9 cellular contexts compared by ENCODE assay signal in the genomic region with DNA sequence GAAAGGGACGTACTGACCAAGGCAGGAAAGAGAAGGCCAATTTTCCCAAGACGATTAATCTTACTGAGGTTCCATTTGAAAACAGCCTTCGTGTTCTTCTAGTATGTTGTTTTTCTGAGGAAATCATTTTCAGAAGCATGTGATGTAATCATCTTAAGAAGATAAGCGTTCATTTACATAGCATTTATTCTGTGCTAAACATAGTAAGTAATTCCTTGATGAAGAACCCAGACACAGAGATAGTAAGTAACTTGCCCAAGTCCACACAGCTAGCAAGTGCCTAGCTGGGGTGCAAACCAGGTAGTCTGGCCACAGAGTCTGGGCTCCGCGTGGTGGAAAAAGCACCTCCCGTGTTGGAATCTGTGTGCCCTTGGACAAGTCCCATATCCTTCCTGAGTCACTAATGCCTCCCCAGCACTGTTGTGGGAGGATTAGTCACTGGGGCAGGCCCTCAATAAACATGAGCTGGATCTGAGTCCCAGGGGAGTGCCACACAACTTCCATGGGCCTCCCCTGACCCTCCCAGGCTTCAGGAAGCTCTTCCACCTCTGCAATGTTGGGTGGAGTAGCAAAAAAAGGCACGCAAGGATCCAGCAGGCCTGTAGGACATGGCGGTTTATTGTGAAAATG. TPM values are rescaled to one million over a fixed set of nuclear protein-coding genes. Genes with fewer than 3 reads are reported as not detected.
DNase-seq lines count a peak whose midpoint lies in the region; ATAC-seq and TF ChIP-seq lines count a peak whose summit lies in the region.
"Had no signal": no experiment of that assay in that cellular context is flagged by ENCODE, and none has a peak within 500 bp of the region (broad histone marks: within the 10 kb centered on the region; RNA-seq: fewer than 3 reads in every experiment).

No MANE protein-coding gene starts in this region.

- H3K9ac ChIP-seq in HCT116 (ENCODE audit: low read length) (peak overlapping the region; percentile 41), skeletal muscle tissue (ENCODE audit: low read depth in 1 of 3, low read length in 3 of 3) (no peak overlapping the region)

- no peak for TF ChIP-seq POLR2A in HCT116 (IDR thresholded peaks at IDR 0.05; ENCODE audit: borderline replicate concordance, extremely low read depth, insufficient read depth, insufficient read length)

- CTCF ChIA-PET in HCT116 (lab: Charles Lee): interaction anchor here (0.6 kb wide), 1 partner anchor 36 kb away, joined by 3 read pairs; no protein-coding TSS in a partner anchor

- H3K27me3 ChIP-seq in HCT116 (ENCODE audit: insufficient read depth, low read length) (no peaks in the 10 kb centered on the region), skeletal muscle tissue (ENCODE audit: control insufficient read depth in 3 of 3, insufficient read depth in 3 of 3, low read length in 3 of 3) (no peaks in the 10 kb centered on the region)

- intact Hi-C loops in HCT116 (cut with micrococcal nuclease) (no loop called here), left ventricle myocardium superior (cut with micrococcal nuclease) (no loop called here)

- H3K4me3 ChIP-seq in HCT116 (replicated peaks in 1 of 2; ENCODE audit: low read depth in 1 of 2, low read length in 2 of 2) (peak overlapping the region; percentile 5 to 26), skeletal muscle tissue (ENCODE audit: low read length in 3 of 3) (no peak overlapping the region)

- TSS peak; percentile 73 for BruUV-seq in HCT116 (replicated peaks; lab: Mats Ljungman, UMichigan)

- peaks cover 30 to 46% of the 10 kb centered on the region in 2 experiments for H3K4me1 ChIP-seq in HCT116 (ENCODE audit: control insufficient read depth in 1 of 2, insufficient read depth in 2 of 2, low read length in 2 of 2)
- H3K4me1 ChIP-seq in skeletal muscle tissue (ENCODE audit: control insufficient read depth in 3 of 3, insufficient read depth in 3 of 3, low read length in 3 of 3): peaks cover 5 to 10% (median 7%) of the 10 kb centered on the region in 3 donors

- H3K27ac ChIP-seq in HCT116 (ENCODE audit: low read depth, low read length) (peak overlapping the region; percentile 35), skeletal muscle tissue (ENCODE audit: low read depth, low read length) (peak overlapping the region; percentile 72)

- TF ChIP-seq RAD21 in HCT116 (IDR thresholded peaks at IDR 0.05; ENCODE audit: low read depth): peak; percentile 22

- no peaks in the 10 kb centered on the region; a peak in 1 of 4 replicates for H3K9me3 ChIP-seq in HCT116 (ENCODE audit: control insufficient read depth in 1 of 2, insufficient read depth in 1 of 2, low read depth in 1 of 2, low read length in 2 of 2)
- H3K9me3 ChIP-seq in skeletal muscle tissue (ENCODE audit: control insufficient read depth in 3 of 3, low read length in 3 of 3): no peaks in the 10 kb centered on the region

- H4K20me1 ChIP-seq in HCT116 (ENCODE audit: insufficient read depth): no peaks in the 10 kb centered on the region

- peak overlapping the region; percentile 49 for H2AFZ ChIP-seq in HCT116 (ENCODE audit: low read depth, low read length, poor library complexity, severe bottlenecking)

- no peak for TF ChIP-seq CTCF in HCT116 (IDR thresholded peaks at IDR 0.05 in 2 of 3, conservative IDR thresholded peaks at IDR 0.05 in 1 of 3; ENCODE audit: borderline replicate concordance in 1 of 3, insufficient read depth in 1 of 3, low read depth in 2 of 3, low read length in 2 of 3)

- POLR2A ChIA-PET in HCT116 (lab: Charles Lee): interaction anchor here (0.5 to 0.9 kb wide), 4 partner anchors 14 to 435 kb away, joined by 3 to 4 read pairs (median 3); no protein-coding TSS in a partner anchor

- RAD21 ChIA-PET in HCT116 (lab: Charles Lee; ENCODE audit: low non-redundant PET in 1 of 2, low total read pairs in 2 of 2, uncharacterized antibody in 2 of 2, unreplicated experiment in 2 of 2): interaction anchor here in 1 of 2 experiments (0.6 kb wide), 1 partner anchor 25 kb away, joined by 4 read pairs; no protein-coding TSS in a partner anchor

- H3K9me2 ChIP-seq in HCT116 (ENCODE audit: insufficient read depth): no peaks in the 10 kb centered on the region

- DNase-seq in HCT116 (ENCODE audit: low read depth, low spot score) (peak; percentile 83), amniotic epithelial cell (ENCODE audit: low read depth) (peak; percentile 87), left ventricle myocardium superior (peak; percentile 46), NCI-H774 (lab: John Stamatoyannopoulos, UW) (no peak)
- DNase-seq in stimulated activated CD4-positive, alpha-beta T cell treated with anti-CD3 and anti-CD28 coated beads, Interleukin-2, amount 100 ng/mL, for 24 hours: no peak
- no peak for DNase-seq in activated naive CD4-positive, alpha-beta T cell (lab: John Stamatoyannopoulos, UW)

- no peaks in the 10 kb centered on the region for H3K36me3 ChIP-seq in HCT116 (ENCODE audit: control insufficient read depth in 1 of 2, insufficient read depth in 2 of 2, low read length in 2 of 2)
- no peaks in the 10 kb centered on the region for H3K36me3 ChIP-seq in skeletal muscle tissue (ENCODE audit: control insufficient read depth in 3 of 3, insufficient read depth in 3 of 3, low read length in 3 of 3)

- no peaks in the 10 kb centered on the region for H3K79me2 ChIP-seq in HCT116 (ENCODE audit: insufficient read depth, low read length)

- ATAC-seq in HCT116 (peak; percentile 78), left ventricle myocardium superior (peak; percentile 77), HG02981 (IDR thresholded peaks at IDR 0.05; ENCODE audit: unreplicated experiment) (no peak)
- ATAC-seq: activated CD4-positive, CD25-positive, alpha-beta regulatory T cell treated with anti-CD3 and anti-CD28 coated beads, Interleukin-2, amount 50 U/mL, for 24 hours had no signal

- H3K4me2 ChIP-seq in HCT116 (ENCODE audit: low read length): peak overlapping the region; percentile 72

TF ChIP-seq in HCT116, 20 proteins besides CTCF, POLR2A, EP300 and RAD21 (continues in another document):
- TF ChIP-seq FOSL1 (IDR thresholded peaks at IDR 0.05; ENCODE audit: low read depth) (peak; percentile 91), EGR1 (IDR thresholded peaks at IDR 0.05; ENCODE audit: low read depth) (peak; percentile 69), EZH2 (IDR thresholded peaks at IDR 0.05) (no peak), REST (IDR thresholded peaks at IDR 0.05; ENCODE audit: low read depth) (no peak), YY1 (IDR thresholded peaks at IDR 0.05; ENCODE audit: extremely low read depth, insufficient replicate concordance, low read depth, low read length) (peak; percentile 52), EZH2phosphoT487 (IDR thresholded peaks at IDR 0.05; ENCODE audit: borderline replicate concordance) (no peak), ZFX (IDR thresholded peaks at IDR 0.05) (no peak), ELF1 (IDR thresholded peaks at IDR 0.05; ENCODE audit: borderline replicate concordance, low read depth) (no peak), SP1 (IDR thresholded peaks at IDR 0.05; ENCODE audit: low read depth) (peak; percentile 91), TCF7L2 (IDR thresholded peaks at IDR 0.05; ENCODE audit: borderline replicate concordance, extremely low read depth, insufficient read depth, insufficient read length) (no peak), POLR2AphosphoS5 (IDR thresholded peaks at IDR 0.05; ENCODE audit: low read depth, low read length) (peak; percentile 66), CBX3 (IDR thresholded peaks at IDR 0.05; ENCODE audit: low read depth) (peak; percentile 93), SRF (IDR thresholded peaks at IDR 0.05; ENCODE audit: low read depth) (0 out of 2 replicates have a peak, but pooled peaks have one; percentile 38), CEBPB (IDR thresholded peaks at IDR 0.05; ENCODE audit: low read depth) (peak; percentile 38)
- TF ChIP-seq, protein P1, sequence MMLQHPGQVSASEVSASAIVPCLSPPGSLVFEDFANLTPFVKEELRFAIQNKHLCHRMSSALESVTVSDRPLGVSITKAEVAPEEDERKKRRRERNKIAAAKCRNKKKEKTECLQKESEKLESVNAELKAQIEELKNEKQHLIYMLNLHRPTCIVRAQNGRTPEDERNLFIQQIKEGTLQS (IDR thresholded peaks at IDR 0.05): no peak

RNA-seq across cellular contexts. Expression of gene ASAP2, which starts 26.9 kb away (rescaled TPM):
- total RNA-seq in HCT116 (2021; ENCODE audit: unreplicated experiment) (16.5 TPM), left ventricle myocardium superior (10.1 TPM), skeletal muscle tissue (17.7 TPM)
- polyA plus RNA-seq in HCT116 (2012): 9.2 and 10.0 TPM in 2 replicates

Comparison
In these comparisons a context has a peak if more than half of its experiments do, and no peak if none do; other contexts are left out.
1. DNase-seq: peak in HCT116 (single experiment), amniotic epithelial cell (single experiment) and left ventricle myocardium superior (single experiment); none in stimulated activated CD4-positive, alpha-beta T cell treated with anti-CD3 and anti-CD28 coated beads, Interleukin-2, amount 100 ng/mL, for 24 hours (0 of 2), NCI-H774 (single experiment) and activated naive CD4-positive, alpha-beta T cell (0 of 4).
2. H3K4me3 ChIP-seq: peak in HCT116 (2 of 2); none in skeletal muscle tissue (0 of 3).